8 cellular contexts compared by ENCODE assay signal in genomic region chr6:135938588-135939215, GRCh38.
A peak's percentile ranks its signal among the peaks of the same experiment; 100 is the strongest.
DNase-seq lines count a peak whose midpoint lies in the region; ATAC-seq, FAIRE-seq and TF ChIP-seq lines count a peak whose summit lies in the region.

No MANE protein-coding gene starts in this region.

- no peaks in the 10 kb centered on the region for H3K27me3 Mint-ChIP-seq in astrocyte (ENCODE audit: low read depth, unreplicated experiment)

- no peak for TF ChIP-seq EP300 in Ishikawa (IDR thresholded peaks at IDR 0.05; ENCODE audit: borderline replicate concordance)

- no peak overlapping the region for H3K4me3 Mint-ChIP-seq in astrocyte (ENCODE audit: unreplicated experiment)

- TF ChIP-seq CTCF in astrocyte (IDR thresholded peaks at IDR 0.05; ENCODE audit: insufficient read depth, low read depth, low read length) (peak; percentile 24), uterus (IDR thresholded peaks at IDR 0.05) (peak; percentile 6 to 49 (median 38))

- TF ChIP-seq POLR2A in uterus (IDR thresholded peaks at IDR 0.05), result no peak

- ATAC-seq in HG03460 (IDR thresholded peaks at IDR 0.05; ENCODE audit: unreplicated experiment), result no peak

- H3K9ac ChIP-seq in astrocyte (ENCODE audit: low read length), result no peak overlapping the region

- no peak overlapping the region for H3K4me3 ChIP-seq in astrocyte (ENCODE audit: insufficient read depth, low read depth, low read length)
- peak overlapping the region; percentile 16 to 25 for H3K4me3 ChIP-seq in uterus

- H3K4me1 ChIP-seq in astrocyte (ENCODE audit: insufficient read depth, low read length) (peaks cover 20% of the 10 kb centered on the region), uterus (peaks cover 0 to 11% of the 10 kb centered on the region in 2 donors)

- peak; percentile 39 for TF ChIP-seq RAD21 in Ishikawa (IDR thresholded peaks at IDR 0.05; ENCODE audit: low read depth)

- H3K36me3 Mint-ChIP-seq in astrocyte (ENCODE audit: low read depth, unreplicated experiment), result no peaks in the 10 kb centered on the region

- H3K9me3 Mint-ChIP-seq in astrocyte (ENCODE audit: unreplicated experiment), result no peaks in the 10 kb centered on the region

- H3K79me2 ChIP-seq in astrocyte (ENCODE audit: insufficient read depth, low read length), result no peaks in the 10 kb centered on the region

- H3K9me3 ChIP-seq in astrocyte (ENCODE audit: insufficient read depth, low read depth, low read length), result no peaks in the 10 kb centered on the region
- H3K9me3 ChIP-seq in uterus, result no peaks in the 10 kb centered on the region

- no peaks in the 10 kb centered on the region for H4K20me1 ChIP-seq in astrocyte (ENCODE audit: insufficient read depth, low read length)

- no peak overlapping the region for H3K27ac Mint-ChIP-seq in astrocyte (ENCODE audit: unreplicated experiment)

- no peak overlapping the region for H3K4me2 ChIP-seq in astrocyte (ENCODE audit: low read length)

- intact Hi-C loops in uterus (cut with DNase I; ENCODE audit: low total_unique reads), result no loop called here

- H3K36me3 ChIP-seq in astrocyte (ENCODE audit: insufficient read depth, low read length), result no peaks in the 10 kb centered on the region
- no peaks in the 10 kb centered on the region for H3K36me3 ChIP-seq in uterus

- no peak overlapping the region for H2AFZ ChIP-seq in astrocyte (ENCODE audit: low read depth, low read length)

- peak; percentile 2 for DNase-seq in ACHN
- peak; percentile 39 for DNase-seq in astrocyte (ENCODE audit: low read depth)
- DNase-seq in uterus, result peak; percentile 35 to 36
- no peak for DNase-seq in NCI-H2029 (lab: John Stamatoyannopoulos, UW)
- DNase-seq in stimulated activated naive CD4-positive, alpha-beta T cell treated with Interleukin-2 at 50 U/mL for 16 hours (lab: John Stamatoyannopoulos, UW), result no peak

- FAIRE-seq in astrocyte (lab: Jason Lieb, UNC) (peak; percentile 45), islet of Langerhans (lab: Jason Lieb, UNC) (peak; percentile 55)

- H3K4me1 Mint-ChIP-seq in astrocyte (ENCODE audit: low read depth, unreplicated experiment), result peaks cover 18% of the 10 kb centered on the region

- in situ Hi-C loops in ACHN (cut with HindIII; ENCODE audit: low pct_ligation_motif_present, low pct_unique_long_range_greater_than_20kb, low sequenced_read_pairs), result no loop called here

- H3K27ac ChIP-seq in astrocyte (ENCODE audit: low read depth, low read length) (no peak overlapping the region), uterus (peak overlapping the region; percentile 86 to 92)

- H3K27me3 ChIP-seq in astrocyte (ENCODE audit: insufficient read depth, low read length) (no peaks in the 10 kb centered on the region), uterus (no peaks in the 10 kb centered on the region)

TF ChIP-seq in Ishikawa, 13 proteins besides CTCF, POLR2A, EP300 and RAD21:
- TF ChIP-seq CREB1 (IDR thresholded peaks at IDR 0.05; ENCODE audit: low read depth) (no peak), NFIC (IDR thresholded peaks at IDR 0.05) (no peak)

Comparison
In these comparisons a context has a peak if more than half of its experiments do, and no peak if none do; other contexts are left out.
1. DNase-seq: peak in ACHN (single experiment), astrocyte (single experiment) and uterus (2 of 2); none in NCI-H2029 (single experiment) and stimulated activated naive CD4-positive, alpha-beta T cell treated with Interleukin-2 at 50 U/mL for 16 hours (single experiment).